ENCODE assay signal across 19 cellular contexts in genomic region chr9:135920256-135920930, GRCh38.
"Had no signal": no experiment of that assay in that cellular context is flagged by ENCODE, and none has a peak within 500 bp of the region (broad histone marks: within the 10 kb centered on the region; RNA-seq: fewer than 3 reads in every experiment).

No MANE protein-coding gene starts in this region.

- H3K27me3 Mint-ChIP-seq: activated CD4-positive, alpha-beta T cell treated with anti-CD3 and anti-CD28 coated beads, Interleukin-2, amount 10 ng/mL, durations not matched to agents 24 days and 14 days; activated CD8-positive, alpha-beta T cell treated with anti-CD3 and anti-CD28 coated beads for 36 hours; dendritic cell treated with granulocyte-macrophage colony-stimulating factor and Interleukin-4, amounts not matched to agents 40 ng/mL and 50 ng/mL, for 4 days had no signal

- H3K4me3 ChIP-seq: gastroesophageal sphincter, heart left ventricle, left ventricle myocardium inferior, tibial artery had no signal

- H3K27me3 ChIP-seq: gastroesophageal sphincter, heart left ventricle, tibial artery had no signal

- H3K4me1 Mint-ChIP-seq: immature natural killer cell had no signal

- H3K27ac Mint-ChIP-seq: activated CD4-positive, alpha-beta T cell treated with anti-CD3 and anti-CD28 coated beads, Interleukin-2, amount 10 ng/mL, durations not matched to agents 24 days and 14 days; activated CD8-positive, alpha-beta T cell treated with anti-CD3 and anti-CD28 coated beads for 36 hours; activated naive CD4-positive, alpha-beta T cell treated with anti-CD3 and anti-CD28 coated beads, Interleukin-2, amount 50 U/mL, for 72 hours; activated T-helper 2 cell treated with anti-CD3 and anti-CD28 coated beads, Interferon-gamma antibody, Interleukin-2, Interleukin-4, amounts not matched to agents 10 μg/mL and 5 μg/mL and 100 μg/mL, durations not matched to agents 14 hours and 24 hours and 36 hours; dendritic cell treated with granulocyte-macrophage colony-stimulating factor and Interleukin-4, amounts not matched to agents 40 ng/mL and 50 ng/mL, for 4 days; immature natural killer cell; T-helper 1 cell treated with Interleukin-12 subunit alpha and Interleukin-12 subunit beta and Interleukin-4 antibody, amounts not matched to agents 30 μg/mL and 1 μg/mL, for 36 hours had no signal

- ATAC-seq: activated CD8-positive, alpha-beta T cell treated with anti-CD3 and anti-CD28 coated beads for 36 hours; activated naive CD4-positive, alpha-beta T cell treated with anti-CD3 and anti-CD28 coated beads, Interleukin-2, amount 50 U/mL, for 72 hours; gastroesophageal sphincter had no signal

- FAIRE-seq: urothelium cell line had no signal

- H3K4me1 ChIP-seq: gastroesophageal sphincter, heart left ventricle, left ventricle myocardium inferior, tibial artery had no signal

- DNase-seq: activated CD4-positive, alpha-beta T cell treated with anti-CD3 and anti-CD28 coated beads, Interleukin-2, amount 10 ng/mL, durations not matched to agents 24 days and 14 days; activated CD8-positive, alpha-beta T cell treated with anti-CD3 and anti-CD28 coated beads for 36 hours; activated T-cell treated with anti-CD3 and anti-CD28 coated beads, Interleukin-2, amount 50 U/mL, for 1 hour; effector CD8-positive, alpha-beta T cell; heart left ventricle; immature natural killer cell; kidney glomerular epithelial cell; left ventricle myocardium inferior; stimulated activated CD4-positive, alpha-beta T cell treated with anti-CD3 and anti-CD28 coated beads, Interleukin-12 subunit alpha, Interleukin-12 subunit beta, amount 100 ng/mL, for 4 hours; stimulated activated CD4-positive, alpha-beta T cell treated with anti-CD3 and anti-CD28 coated beads, Interleukin-1b, Interleukin-23, amount 100 ng/mL, for 48 hours; stimulated activated CD8-positive, alpha-beta memory T cell treated with anti-CD3 and anti-CD28 coated beads, Interleukin-4, amount 100 ng/mL, for 48 hours; stimulated activated naive CD4-positive, alpha-beta T cell treated with Interleukin-2 at 50 U/mL for 16 hours had no signal

- H3K27ac ChIP-seq: gastroesophageal sphincter, heart left ventricle, left ventricle myocardium inferior, tibial artery had no signal

- H3K4me3 Mint-ChIP-seq: activated CD4-positive, alpha-beta T cell treated with anti-CD3 and anti-CD28 coated beads, Interleukin-2, amount 10 ng/mL, durations not matched to agents 24 days and 14 days; activated CD8-positive, alpha-beta T cell treated with anti-CD3 and anti-CD28 coated beads for 36 hours; dendritic cell treated with granulocyte-macrophage colony-stimulating factor and Interleukin-4, amounts not matched to agents 40 ng/mL and 50 ng/mL, for 4 days; immature natural killer cell; T-helper 1 cell treated with Interleukin-12 subunit alpha and Interleukin-12 subunit beta and Interleukin-4 antibody, amounts not matched to agents 30 μg/mL and 1 μg/mL, for 36 hours had no signal
